ENCODE assay signal across 13 cellular contexts in the genomic region with DNA sequence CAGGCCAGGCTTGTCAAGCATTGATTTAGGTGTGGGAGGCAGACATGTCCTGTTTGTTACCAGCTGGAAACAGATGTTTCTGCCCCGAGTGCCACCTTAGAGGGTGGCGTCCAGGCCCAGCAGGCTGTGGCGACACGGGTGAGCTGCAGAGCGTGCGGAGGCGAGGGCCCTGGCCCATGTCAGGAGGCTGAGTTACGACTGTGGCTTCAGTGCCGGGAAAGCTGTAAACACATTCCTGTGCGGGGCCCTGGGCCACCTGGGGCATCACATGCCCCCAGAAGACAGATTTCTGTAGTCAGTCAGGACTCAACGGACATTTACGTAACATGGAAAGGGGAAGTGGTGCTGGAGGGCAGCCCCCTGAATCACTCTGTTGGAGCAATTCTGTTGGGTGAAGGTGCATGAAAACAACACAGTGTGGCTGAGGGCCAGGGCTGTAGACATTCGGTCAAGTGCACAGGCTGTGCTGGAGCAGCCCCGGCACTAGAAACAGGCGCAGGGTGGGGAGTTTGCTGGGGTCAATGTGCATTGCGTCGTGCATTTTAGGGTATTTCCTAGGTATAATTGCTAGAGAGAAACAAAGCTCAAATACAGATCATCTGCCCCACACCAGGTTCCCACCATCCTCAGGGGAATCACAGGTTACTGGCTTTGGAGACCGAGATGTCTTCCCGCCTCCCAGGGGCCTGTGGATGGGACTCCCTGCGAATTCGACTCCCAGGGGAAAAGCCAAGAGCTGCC.
DNase-seq lines count a peak whose midpoint lies in the region; ATAC-seq and TF ChIP-seq lines count a peak whose summit lies in the region.
"Had no signal": no experiment of that assay in that cellular context is flagged by ENCODE, and none has a peak within 500 bp of the region (broad histone marks: within the 10 kb centered on the region; RNA-seq: fewer than 3 reads in every experiment).

No MANE protein-coding gene starts in this region.

- ATAC-seq in HG02970 (IDR thresholded peaks at IDR 0.05; ENCODE audit: low FRiP score, unreplicated experiment) (peak; percentile 68), left lobe of liver (no peak)
- ATAC-seq: activated naive CD4-positive, alpha-beta T cell treated with anti-CD3 and anti-CD28 coated beads, Interleukin-2, amount 50 U/mL, for 72 hours; pancreas had no signal

- H4K20me1 ChIP-seq in SU-DHL-6 (ENCODE audit: low read depth, low read length), result no peaks in the 10 kb centered on the region

- no peaks in the 10 kb centered on the region for H3K27me3 ChIP-seq in SU-DHL-6 (ENCODE audit: low read length)
- no peaks in the 10 kb centered on the region for H3K27me3 ChIP-seq in suprapubic skin

- peak; percentile 35 for TF ChIP-seq POLR2A in GM19099 (IDR thresholded peaks at IDR 0.05; ENCODE audit: extremely low read depth, insufficient read length, low read depth)
- no peak for TF ChIP-seq POLR2A in suprapubic skin (IDR thresholded peaks at IDR 0.05)

- 0 out of 2 replicates have a peak, but pooled peaks cover 4% of the 10 kb centered on the region for H3K79me2 ChIP-seq in SU-DHL-6 (ENCODE audit: insufficient read depth, low read length)

- no peaks in the 10 kb centered on the region for H3K4me1 ChIP-seq in suprapubic skin
- H3K4me1 ChIP-seq: pancreas had no signal

- no peaks in the 10 kb centered on the region for H3K9me2 ChIP-seq in SU-DHL-6 (replicated peaks; ENCODE audit: insufficient read depth, low read length)

- H3K36me3 ChIP-seq in SU-DHL-6 (ENCODE audit: low read length), result peaks cover 3% of the 10 kb centered on the region; the same call in 1 of the 2 replicates
- H3K36me3 ChIP-seq in suprapubic skin, result no peaks in the 10 kb centered on the region
- H3K36me3 ChIP-seq: pancreas had no signal

- H3K9me3 ChIP-seq in SU-DHL-6 (ENCODE audit: insufficient read depth, low read length) (no peaks in the 10 kb centered on the region; the same call in 1 of the 2 replicates), suprapubic skin (no peaks in the 10 kb centered on the region)
- H3K9me3 ChIP-seq: pancreas had no signal

- peaks cover 26% of the 10 kb centered on the region for H3F3A ChIP-seq in SU-DHL-6 (ENCODE audit: insufficient read depth)

- TF ChIP-seq EP300 in suprapubic skin (IDR thresholded peaks at IDR 0.05), result no peak

- peak overlapping the region; percentile 74 for H3K4me2 ChIP-seq in SU-DHL-6 (ENCODE audit: low read depth, low read length, poor library complexity, severe bottlenecking)

- H3K4me3 ChIP-seq in SU-DHL-6 (ENCODE audit: insufficient read depth, low read length, poor library complexity, severe bottlenecking), result peak overlapping the region; percentile 32
- H3K4me3 ChIP-seq in suprapubic skin, result no peak overlapping the region
- H3K4me3 ChIP-seq: pancreas had no signal

- H3K9ac ChIP-seq in SU-DHL-6 (ENCODE audit: low read length), result peak overlapping the region; percentile 86

- DNase-seq in CD1c-positive myeloid dendritic cell (ENCODE audit: extremely low spot score) (peak; percentile 2), NCI-H2196 (lab: John Stamatoyannopoulos, UW; ENCODE audit: unreplicated experiment) (no peak), iPS-NIHi7 (ENCODE audit: extremely low spot score) (no peak), left lobe of liver (ENCODE audit: low spot score) (no peak), suprapubic skin (ENCODE audit: low spot score in 2 of 2) (no peak)
- DNase-seq: activated CD4-positive, alpha-beta T cell treated with anti-CD3 and anti-CD28 coated beads, Interleukin-2, amount 50 U/mL, for 4 hours; NCI-H526; stimulated activated CD4-positive, alpha-beta T cell treated with anti-CD3 and anti-CD28 coated beads, Interleukin-1b, Interleukin-23, amount 100 ng/mL, for 48 hours had no signal

- no peak for TF ChIP-seq CTCF in SU-DHL-6 (IDR thresholded peaks at IDR 0.05; ENCODE audit: insufficient read depth, low read length, poor library complexity, severe bottlenecking)
- no peak for TF ChIP-seq CTCF in suprapubic skin (IDR thresholded peaks at IDR 0.05)

- H2AFZ ChIP-seq in SU-DHL-6 (ENCODE audit: low read depth, low read length, severe bottlenecking), result no peak overlapping the region

- WGBS in suprapubic skin, result 66% methylated on average over 16 of the region's 21 CpGs

- H3K27ac ChIP-seq in SU-DHL-6 (ENCODE audit: low read depth, low read length) (peak overlapping the region; percentile 100), suprapubic skin (no peak overlapping the region)
- H3K27ac ChIP-seq: pancreas had no signal
